Comparison of ENCODE assay signal across 8 cellular contexts in the genomic region with DNA sequence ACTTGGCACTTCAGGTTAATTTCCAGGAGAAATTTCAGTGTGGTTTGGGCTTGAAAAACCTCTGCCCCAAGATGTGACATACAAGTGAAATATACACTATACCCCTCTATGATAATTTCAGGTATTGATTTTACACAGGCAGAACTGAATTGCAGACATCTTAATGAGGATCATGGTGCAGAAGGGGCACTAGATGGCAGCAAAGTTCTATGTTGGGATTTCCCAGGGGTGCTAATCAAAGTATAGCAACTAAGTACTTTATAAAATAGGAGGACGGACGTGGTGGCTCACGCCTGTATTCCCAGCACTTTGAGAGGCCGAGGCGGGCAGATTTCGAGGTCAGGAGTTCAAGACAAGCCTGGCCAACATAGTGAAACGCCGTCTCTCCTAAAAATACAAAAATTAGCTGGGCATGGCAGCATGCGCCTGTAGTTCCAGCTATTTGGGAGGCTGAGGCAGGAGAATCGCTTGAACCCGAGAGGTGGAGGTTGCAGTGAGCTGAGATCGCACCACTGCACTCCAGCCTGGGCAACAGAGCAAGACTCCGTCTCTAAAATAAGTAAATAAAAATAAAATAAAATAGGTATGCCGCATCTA.
DNase-seq lines count a peak whose midpoint lies in the region; ATAC-seq and TF ChIP-seq lines count a peak whose summit lies in the region.
"Not testable (repeated sequence)": the region's sequence is repeated elsewhere in the genome, so short reads cannot be mapped to it uniquely, and the experiment has no call there.

No MANE protein-coding gene starts in this region.

- WGBS in liver, result 46% methylated on average over 14 of the region's 14 CpGs

- H3K27ac ChIP-seq in liver (ENCODE audit: low read depth in 1 of 2, low read length in 2 of 2), result not testable (repeated sequence)

- TF ChIP-seq CTCF in liver (IDR thresholded peaks at IDR 0.05; ENCODE audit: low read depth, low read length, missing input control), result peak; percentile 84

- TF ChIP-seq RAD21 in liver (IDR thresholded peaks at IDR 0.05), result peak; percentile 96 to 97

- not testable (repeated sequence) for H3K27me3 ChIP-seq in liver (ENCODE audit: control insufficient read depth in 4 of 4, insufficient read depth in 4 of 4, low read length in 3 of 4)

- peaks cover 6 to 19% (median 15%) of the 10 kb centered on the region in 4 donors for H3K4me1 ChIP-seq in liver (ENCODE audit: control insufficient read depth in 4 of 4, insufficient read depth in 4 of 4, low read length in 3 of 4)

- ATAC-seq in GM21390 (IDR thresholded peaks at IDR 0.05; ENCODE audit: unreplicated experiment) (peak; percentile 93), HG03565 (IDR thresholded peaks at IDR 0.05; ENCODE audit: unreplicated experiment) (peak; percentile 89)

- H3K4me3 ChIP-seq in liver (ENCODE audit: low read depth in 1 of 3, low read length in 3 of 3), result not testable (repeated sequence)

- H3K36me3 ChIP-seq in liver (ENCODE audit: control insufficient read depth in 4 of 4, insufficient read depth in 3 of 4, low read depth in 1 of 4, low read length in 3 of 4), result not testable (repeated sequence)

- not testable (repeated sequence) for H3K9me3 ChIP-seq in liver (ENCODE audit: control insufficient read depth in 4 of 4, low read length in 3 of 4)

- H3K9ac ChIP-seq in liver (ENCODE audit: low read depth in 1 of 2, low read length in 2 of 2), result not testable (repeated sequence)

- peak; percentile 62 for DNase-seq in DMS 273 (lab: John Stamatoyannopoulos, UW; ENCODE audit: unreplicated experiment)
- DNase-seq in NCI-H82 (lab: John Stamatoyannopoulos, UW), result peak; percentile 77
- peak; percentile 26 to 70 for DNase-seq in activated CD4-positive, alpha-beta T cell treated with anti-CD3 and anti-CD28 coated beads, Interleukin-2, amount 50 U/mL, for 24 hours (ENCODE audit: low read depth in 1 of 2, low spot score in 1 of 2)
- DNase-seq in dermis blood vessel endothelial cell, result peak; percentile 89
- peak; percentile 57 for DNase-seq in stimulated activated CD8-positive, alpha-beta memory T cell treated with anti-CD3 and anti-CD28 coated beads, Interleukin-15, amount 100 ng/mL, for 1 hour (ENCODE audit: low read depth)
